In the genomic region with DNA sequence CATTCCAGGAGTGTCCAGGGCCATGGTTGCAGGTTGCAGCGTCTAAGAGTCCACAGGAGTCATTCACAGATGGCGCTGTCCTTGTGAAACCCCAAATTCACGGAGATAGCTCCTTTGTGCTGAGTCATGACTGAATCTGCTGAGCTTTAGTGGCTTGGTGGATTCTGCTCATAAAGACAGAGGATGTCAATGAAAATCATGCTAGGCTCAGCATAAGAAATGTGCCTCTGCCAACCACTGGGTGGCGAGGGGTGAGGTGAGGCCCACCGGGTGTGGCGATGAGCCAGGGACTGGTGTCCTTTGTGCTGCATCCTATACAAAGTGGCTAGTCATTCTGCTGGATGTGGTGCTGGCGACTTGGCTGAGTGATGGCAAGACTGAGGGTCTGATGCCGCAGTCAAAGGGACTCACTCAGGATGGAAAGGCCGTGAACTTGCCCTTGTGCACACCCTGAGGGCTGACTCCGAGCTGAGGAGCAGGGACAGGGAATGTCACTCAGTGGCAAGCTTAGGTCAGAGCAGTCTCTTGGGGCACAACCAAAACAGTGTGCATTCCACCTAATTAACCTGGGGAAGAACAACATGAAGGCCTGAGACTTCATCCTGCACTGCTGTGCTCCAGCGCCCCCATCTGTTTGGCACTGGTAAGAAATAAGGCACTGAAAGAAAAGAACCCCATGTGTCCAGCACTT, we compare ENCODE assay signal across 1 cellular context.
A peak's percentile ranks its signal among the peaks of the same experiment; 100 is the strongest.
TF ChIP-seq lines count a peak whose summit lies in the region.

No MANE protein-coding gene starts in this region.

TF ChIP-seq in K562, 482 proteins besides CTCF, POLR2A, EP300 and RAD21 (continued from another document and continues in another):
- TF ChIP-seq, protein P1, sequence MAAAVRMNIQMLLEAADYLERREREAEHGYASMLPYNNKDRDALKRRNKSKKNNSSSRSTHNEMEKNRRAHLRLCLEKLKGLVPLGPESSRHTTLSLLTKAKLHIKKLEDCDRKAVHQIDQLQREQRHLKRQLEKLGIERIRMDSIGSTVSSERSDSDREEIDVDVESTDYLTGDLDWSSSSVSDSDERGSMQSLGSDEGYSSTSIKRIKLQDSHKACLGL (CRISPR knock-in tag; IDR thresholded peaks at IDR 0.05; ENCODE audit: borderline replicate concordance, poor library complexity, severe bottlenecking): no peak
- TF ChIP-seq, protein P2, sequence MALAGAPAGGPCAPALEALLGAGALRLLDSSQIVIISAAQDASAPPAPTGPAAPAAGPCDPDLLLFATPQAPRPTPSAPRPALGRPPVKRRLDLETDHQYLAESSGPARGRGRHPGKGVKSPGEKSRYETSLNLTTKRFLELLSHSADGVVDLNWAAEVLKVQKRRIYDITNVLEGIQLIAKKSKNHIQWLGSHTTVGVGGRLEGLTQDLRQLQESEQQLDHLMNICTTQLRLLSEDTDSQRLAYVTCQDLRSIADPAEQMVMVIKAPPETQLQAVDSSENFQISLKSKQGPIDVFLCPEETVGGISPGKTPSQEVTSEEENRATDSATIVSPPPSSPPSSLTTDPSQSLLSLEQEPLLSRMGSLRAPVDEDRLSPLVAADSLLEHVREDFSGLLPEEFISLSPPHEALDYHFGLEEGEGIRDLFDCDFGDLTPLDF (CRISPR knock-in tag; IDR thresholded peaks at IDR 0.05): 0 out of 2 replicates have a peak, but pooled peaks have one; percentile 2
- TF ChIP-seq, protein P3, sequence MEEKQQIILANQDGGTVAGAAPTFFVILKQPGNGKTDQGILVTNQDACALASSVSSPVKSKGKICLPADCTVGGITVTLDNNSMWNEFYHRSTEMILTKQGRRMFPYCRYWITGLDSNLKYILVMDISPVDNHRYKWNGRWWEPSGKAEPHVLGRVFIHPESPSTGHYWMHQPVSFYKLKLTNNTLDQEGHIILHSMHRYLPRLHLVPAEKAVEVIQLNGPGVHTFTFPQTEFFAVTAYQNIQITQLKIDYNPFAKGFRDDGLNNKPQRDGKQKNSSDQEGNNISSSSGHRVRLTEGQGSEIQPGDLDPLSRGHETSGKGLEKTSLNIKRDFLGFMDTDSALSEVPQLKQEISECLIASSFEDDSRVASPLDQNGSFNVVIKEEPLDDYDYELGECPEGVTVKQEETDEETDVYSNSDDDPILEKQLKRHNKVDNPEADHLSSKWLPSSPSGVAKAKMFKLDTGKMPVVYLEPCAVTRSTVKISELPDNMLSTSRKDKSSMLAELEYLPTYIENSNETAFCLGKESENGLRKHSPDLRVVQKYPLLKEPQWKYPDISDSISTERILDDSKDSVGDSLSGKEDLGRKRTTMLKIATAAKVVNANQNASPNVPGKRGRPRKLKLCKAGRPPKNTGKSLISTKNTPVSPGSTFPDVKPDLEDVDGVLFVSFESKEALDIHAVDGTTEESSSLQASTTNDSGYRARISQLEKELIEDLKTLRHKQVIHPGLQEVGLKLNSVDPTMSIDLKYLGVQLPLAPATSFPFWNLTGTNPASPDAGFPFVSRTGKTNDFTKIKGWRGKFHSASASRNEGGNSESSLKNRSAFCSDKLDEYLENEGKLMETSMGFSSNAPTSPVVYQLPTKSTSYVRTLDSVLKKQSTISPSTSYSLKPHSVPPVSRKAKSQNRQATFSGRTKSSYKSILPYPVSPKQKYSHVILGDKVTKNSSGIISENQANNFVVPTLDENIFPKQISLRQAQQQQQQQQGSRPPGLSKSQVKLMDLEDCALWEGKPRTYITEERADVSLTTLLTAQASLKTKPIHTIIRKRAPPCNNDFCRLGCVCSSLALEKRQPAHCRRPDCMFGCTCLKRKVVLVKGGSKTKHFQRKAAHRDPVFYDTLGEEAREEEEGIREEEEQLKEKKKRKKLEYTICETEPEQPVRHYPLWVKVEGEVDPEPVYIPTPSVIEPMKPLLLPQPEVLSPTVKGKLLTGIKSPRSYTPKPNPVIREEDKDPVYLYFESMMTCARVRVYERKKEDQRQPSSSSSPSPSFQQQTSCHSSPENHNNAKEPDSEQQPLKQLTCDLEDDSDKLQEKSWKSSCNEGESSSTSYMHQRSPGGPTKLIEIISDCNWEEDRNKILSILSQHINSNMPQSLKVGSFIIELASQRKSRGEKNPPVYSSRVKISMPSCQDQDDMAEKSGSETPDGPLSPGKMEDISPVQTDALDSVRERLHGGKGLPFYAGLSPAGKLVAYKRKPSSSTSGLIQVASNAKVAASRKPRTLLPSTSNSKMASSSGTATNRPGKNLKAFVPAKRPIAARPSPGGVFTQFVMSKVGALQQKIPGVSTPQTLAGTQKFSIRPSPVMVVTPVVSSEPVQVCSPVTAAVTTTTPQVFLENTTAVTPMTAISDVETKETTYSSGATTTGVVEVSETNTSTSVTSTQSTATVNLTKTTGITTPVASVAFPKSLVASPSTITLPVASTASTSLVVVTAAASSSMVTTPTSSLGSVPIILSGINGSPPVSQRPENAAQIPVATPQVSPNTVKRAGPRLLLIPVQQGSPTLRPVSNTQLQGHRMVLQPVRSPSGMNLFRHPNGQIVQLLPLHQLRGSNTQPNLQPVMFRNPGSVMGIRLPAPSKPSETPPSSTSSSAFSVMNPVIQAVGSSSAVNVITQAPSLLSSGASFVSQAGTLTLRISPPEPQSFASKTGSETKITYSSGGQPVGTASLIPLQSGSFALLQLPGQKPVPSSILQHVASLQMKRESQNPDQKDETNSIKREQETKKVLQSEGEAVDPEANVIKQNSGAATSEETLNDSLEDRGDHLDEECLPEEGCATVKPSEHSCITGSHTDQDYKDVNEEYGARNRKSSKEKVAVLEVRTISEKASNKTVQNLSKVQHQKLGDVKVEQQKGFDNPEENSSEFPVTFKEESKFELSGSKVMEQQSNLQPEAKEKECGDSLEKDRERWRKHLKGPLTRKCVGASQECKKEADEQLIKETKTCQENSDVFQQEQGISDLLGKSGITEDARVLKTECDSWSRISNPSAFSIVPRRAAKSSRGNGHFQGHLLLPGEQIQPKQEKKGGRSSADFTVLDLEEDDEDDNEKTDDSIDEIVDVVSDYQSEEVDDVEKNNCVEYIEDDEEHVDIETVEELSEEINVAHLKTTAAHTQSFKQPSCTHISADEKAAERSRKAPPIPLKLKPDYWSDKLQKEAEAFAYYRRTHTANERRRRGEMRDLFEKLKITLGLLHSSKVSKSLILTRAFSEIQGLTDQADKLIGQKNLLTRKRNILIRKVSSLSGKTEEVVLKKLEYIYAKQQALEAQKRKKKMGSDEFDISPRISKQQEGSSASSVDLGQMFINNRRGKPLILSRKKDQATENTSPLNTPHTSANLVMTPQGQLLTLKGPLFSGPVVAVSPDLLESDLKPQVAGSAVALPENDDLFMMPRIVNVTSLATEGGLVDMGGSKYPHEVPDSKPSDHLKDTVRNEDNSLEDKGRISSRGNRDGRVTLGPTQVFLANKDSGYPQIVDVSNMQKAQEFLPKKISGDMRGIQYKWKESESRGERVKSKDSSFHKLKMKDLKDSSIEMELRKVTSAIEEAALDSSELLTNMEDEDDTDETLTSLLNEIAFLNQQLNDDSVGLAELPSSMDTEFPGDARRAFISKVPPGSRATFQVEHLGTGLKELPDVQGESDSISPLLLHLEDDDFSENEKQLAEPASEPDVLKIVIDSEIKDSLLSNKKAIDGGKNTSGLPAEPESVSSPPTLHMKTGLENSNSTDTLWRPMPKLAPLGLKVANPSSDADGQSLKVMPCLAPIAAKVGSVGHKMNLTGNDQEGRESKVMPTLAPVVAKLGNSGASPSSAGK (IDR thresholded peaks at IDR 0.05): no peak
- TF ChIP-seq KDM2B (CRISPR knock-in tag; IDR thresholded peaks at IDR 0.05) (no peak), CHD2 (IDR thresholded peaks at IDR 0.05; ENCODE audit: low read depth, low read length) (peak; percentile 17; the same call in 1 of the 2 replicates), BRD4 (IDR thresholded peaks at IDR 0.05) (no peak), KLF10 (CRISPR knock-in tag; IDR thresholded peaks at IDR 0.05) (no peak), ARID1B (IDR thresholded peaks at IDR 0.05) (peak; percentile 48), TRIM24 (IDR thresholded peaks at IDR 0.05) (0 out of 4 replicates have a peak, but pooled peaks of 1 of the 2 experiments have one; percentile 9), PTRF (tag; IDR thresholded peaks at IDR 0.05) (no peak), CBX3 (IDR thresholded peaks at IDR 0.05; ENCODE audit: borderline replicate concordance in 1 of 2, low read length in 2 of 2) (no peak), ZNF551 (CRISPR knock-in tag; IDR thresholded peaks at IDR 0.05) (no peak), KAT2B (IDR thresholded peaks at IDR 0.05; ENCODE audit: low read depth, low read length) (no peak), NFATC3 (IDR thresholded peaks at IDR 0.05) (no peak), ARHGAP35 (IDR thresholded peaks at IDR 0.05; ENCODE audit: partially characterized antibody) (no peak), NUFIP1 (IDR thresholded peaks at IDR 0.05; ENCODE audit: partially characterized antibody) (no peak), ZC3H11A (IDR thresholded peaks at IDR 0.05; ENCODE audit: low read depth, low read length) (no peak), ZFP36 (IDR thresholded peaks at IDR 0.05; ENCODE audit: low read depth, low read length, partially characterized antibody) (no peak), BHLHE40 (IDR thresholded peaks at IDR 0.05; ENCODE audit: low read length) (no peak), SMARCB1 (IDR thresholded peaks at IDR 0.05; ENCODE audit: insufficient read length, low read depth) (no peak), CBX8 (IDR thresholded peaks at IDR 0.05; ENCODE audit: borderline replicate concordance, extremely low read depth, low read depth, low read length, poor library complexity, severe bottlenecking) (no peak), SLC30A9 (CRISPR knock-in tag; IDR thresholded peaks at IDR 0.05) (no peak), ZNF175 (CRISPR knock-in tag; IDR thresholded peaks at IDR 0.05; ENCODE audit: low read depth) (no peak), NFE2 (IDR thresholded peaks at IDR 0.05; ENCODE audit: low read depth) (peak; percentile 95), STAT5A (IDR thresholded peaks at IDR 0.05; ENCODE audit: borderline replicate concordance, low read length) (no peak), CBFA2T2 (conservative IDR thresholded peaks at IDR 0.05) (no peak), PURB (CRISPR knock-in tag; IDR thresholded peaks at IDR 0.05; ENCODE audit: low read depth) (no peak), EZH2 (IDR thresholded peaks at IDR 0.05; ENCODE audit: borderline replicate concordance, low read depth, low read length) (no peak), TOE1 (IDR thresholded peaks at IDR 0.05; ENCODE audit: borderline replicate concordance) (no peak), TOE1 (CRISPR knock-in tag; IDR thresholded peaks at IDR 0.05; ENCODE audit: borderline replicate concordance, low read depth) (no peak), MXI1 (IDR thresholded peaks at IDR 0.05; ENCODE audit: low read depth, low read length) (no peak), MAFF (IDR thresholded peaks at IDR 0.05; ENCODE audit: low read length) (peak; percentile 95), CREBBP (IDR thresholded peaks at IDR 0.05; ENCODE audit: low read depth, low read length) (no peak)
- TF ChIP-seq, protein P4, sequence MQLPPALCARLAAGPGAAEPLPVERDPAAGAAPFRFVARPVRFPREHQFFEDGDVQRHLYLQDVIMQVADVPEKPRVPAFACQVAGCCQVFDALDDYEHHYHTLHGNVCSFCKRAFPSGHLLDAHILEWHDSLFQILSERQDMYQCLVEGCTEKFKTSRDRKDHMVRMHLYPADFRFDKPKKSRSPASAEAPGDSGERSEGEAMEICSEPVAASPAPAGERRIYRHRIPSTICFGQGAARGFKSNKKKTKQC (CRISPR knock-in tag; IDR thresholded peaks at IDR 0.05): no peak
- TF ChIP-seq, protein P5, sequence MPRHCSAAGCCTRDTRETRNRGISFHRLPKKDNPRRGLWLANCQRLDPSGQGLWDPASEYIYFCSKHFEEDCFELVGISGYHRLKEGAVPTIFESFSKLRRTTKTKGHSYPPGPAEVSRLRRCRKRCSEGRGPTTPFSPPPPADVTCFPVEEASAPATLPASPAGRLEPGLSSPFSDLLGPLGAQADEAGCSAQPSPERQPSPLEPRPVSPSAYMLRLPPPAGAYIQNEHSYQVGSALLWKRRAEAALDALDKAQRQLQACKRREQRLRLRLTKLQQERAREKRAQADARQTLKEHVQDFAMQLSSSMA (CRISPR knock-in tag; IDR thresholded peaks at IDR 0.05): no peak
- TF ChIP-seq, protein P6, sequence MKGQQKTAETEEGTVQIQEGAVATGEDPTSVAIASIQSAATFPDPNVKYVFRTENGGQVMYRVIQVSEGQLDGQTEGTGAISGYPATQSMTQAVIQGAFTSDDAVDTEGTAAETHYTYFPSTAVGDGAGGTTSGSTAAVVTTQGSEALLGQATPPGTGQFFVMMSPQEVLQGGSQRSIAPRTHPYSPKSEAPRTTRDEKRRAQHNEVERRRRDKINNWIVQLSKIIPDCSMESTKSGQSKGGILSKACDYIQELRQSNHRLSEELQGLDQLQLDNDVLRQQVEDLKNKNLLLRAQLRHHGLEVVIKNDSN (CRISPR knock-in tag; IDR thresholded peaks at IDR 0.05): no peak
- TF ChIP-seq, protein P7, sequence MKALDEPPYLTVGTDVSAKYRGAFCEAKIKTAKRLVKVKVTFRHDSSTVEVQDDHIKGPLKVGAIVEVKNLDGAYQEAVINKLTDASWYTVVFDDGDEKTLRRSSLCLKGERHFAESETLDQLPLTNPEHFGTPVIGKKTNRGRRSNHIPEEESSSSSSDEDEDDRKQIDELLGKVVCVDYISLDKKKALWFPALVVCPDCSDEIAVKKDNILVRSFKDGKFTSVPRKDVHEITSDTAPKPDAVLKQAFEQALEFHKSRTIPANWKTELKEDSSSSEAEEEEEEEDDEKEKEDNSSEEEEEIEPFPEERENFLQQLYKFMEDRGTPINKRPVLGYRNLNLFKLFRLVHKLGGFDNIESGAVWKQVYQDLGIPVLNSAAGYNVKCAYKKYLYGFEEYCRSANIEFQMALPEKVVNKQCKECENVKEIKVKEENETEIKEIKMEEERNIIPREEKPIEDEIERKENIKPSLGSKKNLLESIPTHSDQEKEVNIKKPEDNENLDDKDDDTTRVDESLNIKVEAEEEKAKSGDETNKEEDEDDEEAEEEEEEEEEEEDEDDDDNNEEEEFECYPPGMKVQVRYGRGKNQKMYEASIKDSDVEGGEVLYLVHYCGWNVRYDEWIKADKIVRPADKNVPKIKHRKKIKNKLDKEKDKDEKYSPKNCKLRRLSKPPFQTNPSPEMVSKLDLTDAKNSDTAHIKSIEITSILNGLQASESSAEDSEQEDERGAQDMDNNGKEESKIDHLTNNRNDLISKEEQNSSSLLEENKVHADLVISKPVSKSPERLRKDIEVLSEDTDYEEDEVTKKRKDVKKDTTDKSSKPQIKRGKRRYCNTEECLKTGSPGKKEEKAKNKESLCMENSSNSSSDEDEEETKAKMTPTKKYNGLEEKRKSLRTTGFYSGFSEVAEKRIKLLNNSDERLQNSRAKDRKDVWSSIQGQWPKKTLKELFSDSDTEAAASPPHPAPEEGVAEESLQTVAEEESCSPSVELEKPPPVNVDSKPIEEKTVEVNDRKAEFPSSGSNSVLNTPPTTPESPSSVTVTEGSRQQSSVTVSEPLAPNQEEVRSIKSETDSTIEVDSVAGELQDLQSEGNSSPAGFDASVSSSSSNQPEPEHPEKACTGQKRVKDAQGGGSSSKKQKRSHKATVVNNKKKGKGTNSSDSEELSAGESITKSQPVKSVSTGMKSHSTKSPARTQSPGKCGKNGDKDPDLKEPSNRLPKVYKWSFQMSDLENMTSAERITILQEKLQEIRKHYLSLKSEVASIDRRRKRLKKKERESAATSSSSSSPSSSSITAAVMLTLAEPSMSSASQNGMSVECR (CRISPR knock-in tag; IDR thresholded peaks at IDR 0.05): no peak
- TF ChIP-seq, protein P8, sequence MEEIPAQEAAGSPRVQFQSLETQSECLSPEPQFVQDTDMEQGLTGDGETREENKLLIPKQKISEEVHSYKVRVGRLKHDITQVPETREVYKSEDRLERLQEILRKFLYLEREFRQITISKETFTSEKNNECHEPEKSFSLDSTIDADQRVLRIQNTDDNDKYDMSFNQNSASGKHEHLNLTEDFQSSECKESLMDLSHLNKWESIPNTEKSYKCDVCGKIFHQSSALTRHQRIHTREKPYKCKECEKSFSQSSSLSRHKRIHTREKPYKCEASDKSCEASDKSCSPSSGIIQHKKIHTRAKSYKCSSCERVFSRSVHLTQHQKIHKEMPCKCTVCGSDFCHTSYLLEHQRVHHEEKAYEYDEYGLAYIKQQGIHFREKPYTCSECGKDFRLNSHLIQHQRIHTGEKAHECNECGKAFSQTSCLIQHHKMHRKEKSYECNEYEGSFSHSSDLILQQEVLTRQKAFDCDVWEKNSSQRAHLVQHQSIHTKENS (CRISPR knock-in tag; IDR thresholded peaks at IDR 0.05): no peak
